8 cellular contexts compared by ENCODE assay signal in genomic region chr15:63276342-63277043, GRCh38. TPM values are rescaled to one million over a fixed set of nuclear protein-coding genes. Genes with fewer than 3 reads are reported as not detected.
A peak's percentile ranks its signal among the peaks of the same experiment; 100 is the strongest.
DNase-seq lines count a peak whose midpoint lies in the region; ATAC-seq lines count a peak whose summit lies in the region.

No MANE protein-coding gene starts in this region.

- H3K36me3 ChIP-seq in BLaER1 (peaks cover 21% of the 10 kb centered on the region), iPS-20b (ENCODE audit: insufficient read depth, low read depth, low read length) (peaks cover 16% of the 10 kb centered on the region; the same call in 1 of the 2 replicates)

- DNase-seq in activated naive CD8-positive, alpha-beta T cell treated with anti-CD3 and anti-CD28 coated beads, Interleukin-2, amount 10 ng/mL, durations not matched to agents 7 days and 5 days, result no peak
- DNase-seq in substantia nigra (lab: John Stamatoyannopoulos, UW), result no peak
- no peak for DNase-seq in activated gamma-delta T cell treated with Interleukin-2 at 50 U/mL for 16 hours
- no peak for DNase-seq in NCI-H1105 treated with DMSO at 0.1 percent for 48 hours (lab: John Stamatoyannopoulos, UW)
- DNase-seq in foreskin melanocyte, result no peak

- peak; percentile 10 for ATAC-seq in HG02642 (IDR thresholded peaks at IDR 0.05; ENCODE audit: poor library complexity, unreplicated experiment)
- no peak for ATAC-seq in activated naive CD8-positive, alpha-beta T cell treated with anti-CD3 and anti-CD28 coated beads, Interleukin-2, amount 10 ng/mL, durations not matched to agents 7 days and 5 days (ENCODE audit: low read depth)

- H3K4me3 ChIP-seq in BLaER1, result peak overlapping the region; percentile 84
- peak overlapping the region; percentile 71 for H3K4me3 ChIP-seq in iPS-20b (ENCODE audit: low read length)

- H3K9ac ChIP-seq in BLaER1 (peak overlapping the region; percentile 80), iPS-20b (ENCODE audit: low read depth, low read length) (peak overlapping the region; percentile 68; the same call in 1 of the 2 replicates)

- H3K27ac Mint-ChIP-seq in activated naive CD8-positive, alpha-beta T cell treated with anti-CD3 and anti-CD28 coated beads, Interleukin-2, amount 10 ng/mL, durations not matched to agents 7 days and 5 days, result peak overlapping the region; percentile 86

- H3K4me1 ChIP-seq in BLaER1, result peaks cover 32% of the 10 kb centered on the region
- peaks cover 10% of the 10 kb centered on the region for H3K4me1 ChIP-seq in iPS-20b (ENCODE audit: insufficient read depth, low read length)

- peaks cover 11% of the 10 kb centered on the region for H3K36me3 Mint-ChIP-seq in activated naive CD8-positive, alpha-beta T cell treated with anti-CD3 and anti-CD28 coated beads, Interleukin-2, amount 10 ng/mL, durations not matched to agents 7 days and 5 days

- no peaks in the 10 kb centered on the region for H3K9me3 ChIP-seq in BLaER1
- H3K9me3 ChIP-seq in iPS-20b (ENCODE audit: insufficient read depth, low read depth, low read length), result peaks cover 5% of the 10 kb centered on the region; the same call in 1 of the 2 replicates

- H4K20me1 ChIP-seq in BLaER1, result no peaks in the 10 kb centered on the region

- H3K4me1 Mint-ChIP-seq in activated naive CD8-positive, alpha-beta T cell treated with anti-CD3 and anti-CD28 coated beads, Interleukin-2, amount 10 ng/mL, durations not matched to agents 7 days and 5 days, result peaks cover 25% of the 10 kb centered on the region

- H3K27me3 ChIP-seq in BLaER1 (no peaks in the 10 kb centered on the region), iPS-20b (ENCODE audit: insufficient read depth, low read length) (peaks cover 17% of the 10 kb centered on the region; the same call in 1 of the 2 replicates)

- H3K9me3 Mint-ChIP-seq in activated naive CD8-positive, alpha-beta T cell treated with anti-CD3 and anti-CD28 coated beads, Interleukin-2, amount 10 ng/mL, durations not matched to agents 7 days and 5 days, result no peaks in the 10 kb centered on the region

- H3K27me3 Mint-ChIP-seq in activated naive CD8-positive, alpha-beta T cell treated with anti-CD3 and anti-CD28 coated beads, Interleukin-2, amount 10 ng/mL, durations not matched to agents 7 days and 5 days, result no peaks in the 10 kb centered on the region

- peak overlapping the region; percentile 88 for H3K4me3 Mint-ChIP-seq in activated naive CD8-positive, alpha-beta T cell treated with anti-CD3 and anti-CD28 coated beads, Interleukin-2, amount 10 ng/mL, durations not matched to agents 7 days and 5 days

- H3K4me2 ChIP-seq in BLaER1, result peak overlapping the region; percentile 85

- POLR2A ChIA-PET in activated naive CD8-positive, alpha-beta T cell treated with anti-CD3 and anti-CD28 coated beads, Interleukin-2, amount 10 ng/mL, durations not matched to agents 7 days and 5 days (lab: Charles Lee), result interaction anchor here (0.7 to 1.2 kb wide), 5 partner anchors 83 to 320 kb away, joined by 3 to 9 read pairs (median 4); partner anchors contain the start of gene RPS27L

- H3K27ac ChIP-seq in BLaER1, result peak overlapping the region; percentile 77
- H3K27ac ChIP-seq in iPS-20b (ENCODE audit: low read length), result no peak overlapping the region
- H3K27ac ChIP-seq in substantia nigra (ENCODE audit: low read depth, low read length, poor library complexity, severe bottlenecking), result peak overlapping the region; percentile 72

RNA-seq across cellular contexts. Expression of gene APH1B, which starts 0.9 kb away (rescaled TPM):
- total RNA-seq in activated naive CD8-positive, alpha-beta T cell treated with anti-CD3 and anti-CD28 coated beads, Interleukin-2, amount 10 ng/mL, durations not matched to agents 7 days and 5 days, result 10 to 100 TPM; 17.9 to 19.1 TPM
